22 cellular contexts compared by ENCODE assay signal in genomic region chr6:168624540-168624939, GRCh38.
"Had no signal": no experiment of that assay in that cellular context is flagged by ENCODE, and none has a peak within 500 bp of the region (broad histone marks: within the 10 kb centered on the region; RNA-seq: fewer than 3 reads in every experiment).

No MANE protein-coding gene starts in this region.

- ATAC-seq: heart left ventricle; mucosa of descending colon; naive thymus-derived CD8-positive, alpha-beta T cell; pancreas; psoas muscle; sciatic nerve; stimulated activated memory B cell treated with anti-CD40 and anti-IgM and Interleukin-4, amounts not matched to agents 10 μg/mL and 1 μg/mL and 100 μg/mL, for 72 hours had no signal

- DNase-seq: cortex of kidney; dorsolateral prefrontal cortex; effector CD8-positive, alpha-beta T cell; foreskin melanocyte; heart left ventricle; hippocampal formation; kidney glomerular epithelial cell; mucosa of descending colon; naive thymus-derived CD8-positive, alpha-beta T cell; occipital lobe; psoas muscle; retina; spleen; stimulated activated CD4-positive, alpha-beta T cell treated with anti-CD3 and anti-CD28 coated beads, Interleukin-15, amount 100 ng/mL, for 24 hours; stimulated activated CD4-positive, alpha-beta T cell treated with anti-CD3 and anti-CD28 coated beads, Interleukin-1b, Interleukin-23, amount 100 ng/mL, for 48 hours; stimulated activated CD4-positive, alpha-beta T cell treated with anti-CD3 and anti-CD28 coated beads, Interleukin-4, amount 100 ng/mL, for 24 hours; tibial artery; upper lobe of right lung had no signal

- H3K36me3 ChIP-seq: pancreas, spleen, upper lobe of right lung had no signal

- H3K4me1 ChIP-seq: heart left ventricle, pancreas, psoas muscle, spleen, tibial artery, upper lobe of right lung had no signal

- H3K27ac ChIP-seq: dorsolateral prefrontal cortex, heart left ventricle, pancreas, psoas muscle, spleen, tibial artery, upper lobe of right lung had no signal

- H3K4me3 Mint-ChIP-seq: naive thymus-derived CD8-positive, alpha-beta T cell; stimulated activated memory B cell treated with anti-CD40 and anti-IgM and Interleukin-4, amounts not matched to agents 10 μg/mL and 1 μg/mL and 100 μg/mL, for 72 hours; stimulated activated naive CD8-positive, alpha-beta T cell treated with anti-CD3 and anti-CD28 coated beads, Interleukin-15, Interleukin-2, amounts not matched to agents 100 ng/mL and 50 ng/mL, for 24 hours had no signal

- H3K36me3 Mint-ChIP-seq: stimulated activated memory B cell treated with anti-CD40 and anti-IgM and Interleukin-4, amounts not matched to agents 10 μg/mL and 1 μg/mL and 100 μg/mL, for 72 hours had no signal

- H3K4me3 ChIP-seq: dorsolateral prefrontal cortex, heart left ventricle, mucosa of descending colon, pancreas, psoas muscle, spleen, tibial artery, upper lobe of right lung had no signal

- H3K27ac Mint-ChIP-seq: naive thymus-derived CD8-positive, alpha-beta T cell; stimulated activated memory B cell treated with anti-CD40 and anti-IgM and Interleukin-4, amounts not matched to agents 10 μg/mL and 1 μg/mL and 100 μg/mL, for 72 hours; stimulated activated naive CD8-positive, alpha-beta T cell treated with anti-CD3 and anti-CD28 coated beads, Interleukin-15, Interleukin-2, amounts not matched to agents 100 ng/mL and 50 ng/mL, for 24 hours had no signal

- H3K9me3 ChIP-seq: heart left ventricle, mucosa of descending colon, pancreas, psoas muscle, tibial artery, upper lobe of right lung had no signal

- FAIRE-seq: pancreas had no signal

- H3K27me3 Mint-ChIP-seq: stimulated activated memory B cell treated with anti-CD40 and anti-IgM and Interleukin-4, amounts not matched to agents 10 μg/mL and 1 μg/mL and 100 μg/mL, for 72 hours; stimulated activated naive CD8-positive, alpha-beta T cell treated with anti-CD3 and anti-CD28 coated beads, Interleukin-15, Interleukin-2, amounts not matched to agents 100 ng/mL and 50 ng/mL, for 24 hours had no signal

- H3K27me3 ChIP-seq: heart left ventricle, pancreas, tibial artery, upper lobe of right lung had no signal
